ENCODE assay signal across 8 cellular contexts in genomic region chr2:44244135-44244871, GRCh38. TPM values are rescaled to one million over a fixed set of nuclear protein-coding genes. Genes with fewer than 3 reads are reported as not detected.
DNase-seq lines count a peak whose midpoint lies in the region; ATAC-seq, FAIRE-seq and TF ChIP-seq lines count a peak whose summit lies in the region.

No MANE protein-coding gene starts in this region.

- POLR2A ChIA-PET in HCT116 (lab: Charles Lee) (interaction anchor here (0.7 kb wide), 1 partner anchor 200 kb away, joined by 3 read pairs; no protein-coding TSS in a partner anchor), HepG2 (lab: Yijun Ruan, JAX) (interaction anchor here (0.6 kb wide), 1 partner anchor 117 kb away, joined by 3 read pairs; the partner anchor contains the start of genes CAMKMT and PREPL)

- H3K27ac ChIP-seq in HCT116 (ENCODE audit: low read depth, low read length) (no peak overlapping the region), HepG2 (ENCODE audit: extremely low read length, insufficient read depth, low read length) (no peak overlapping the region)

- WGBS in HepG2 (ENCODE audit: low lambda C conversion rate), result 18% methylated on average over 12 of the region's 12 CpGs

- peak; percentile 76 for ATAC-seq in HCT116
- peak; percentile 75 for ATAC-seq in HepG2
- ATAC-seq in GM21825 (IDR thresholded peaks at IDR 0.05; ENCODE audit: unreplicated experiment), result no peak

- FAIRE-seq in HepG2 (lab: Jason Lieb, UNC), result no peak

- in situ Hi-C loops in HepG2 (cut with HindIII; ENCODE audit: extremely low pct_ligation_motif_present, low pct_unique_long_range_greater_than_20kb), result no loop called here

- intact Hi-C loops in HCT116 (cut with micrococcal nuclease) (loop anchor here (2.0 to 5.0 kb wide), 2 partner anchors 98 to 710 kb away; no protein-coding TSS in a partner anchor), HepG2 (cut with micrococcal nuclease; ENCODE audit: unreplicated experiment) (loop anchor here (1.0 to 5.0 kb wide), 4 partner anchors 47 to 200 kb away; no protein-coding TSS in a partner anchor)

- no peak overlapping the region for H3K9ac ChIP-seq in HCT116 (ENCODE audit: low read length)
- H3K9ac ChIP-seq in HepG2 (ENCODE audit: insufficient read depth, low read depth, low read length), result no peak overlapping the region

- CTCF ChIA-PET in HCT116 (lab: Charles Lee), result interaction anchor here (0.5 to 2.9 kb wide), 12 partner anchors 10 to 711 kb away, joined by 3 to 29 read pairs (median 3); no protein-coding TSS in a partner anchor
- CTCF ChIA-PET in HepG2 (lab: Yijun Ruan, JAX; ENCODE audit: low intra/inter-chr PET ratio, low total read pairs), result interaction anchor here (0.8 to 3.6 kb wide), 5 partner anchors 48 to 712 kb away, joined by 3 to 44 read pairs (median 9); no protein-coding TSS in a partner anchor

- H3K4me3 ChIP-seq in HCT116 (replicated peaks in 1 of 2; ENCODE audit: low read depth in 1 of 2, low read length in 2 of 2) (no peak overlapping the region), choroid plexus epithelial cell (ENCODE audit: low read depth, low read length) (peak overlapping the region; percentile 15), HepG2 (replicated peaks in 1 of 3; ENCODE audit: insufficient read depth in 1 of 3, low read depth in 2 of 3, low read length in 3 of 3) (peak overlapping the region in 2 of 3 experiments; percentile 29 to 45; a peak in 3 of 6 replicates)

- no TSS peak for BruUV-seq in HCT116 (replicated peaks; lab: Mats Ljungman, UMichigan)
- no TSS peak for BruUV-seq in HepG2 (replicated peaks; lab: Mats Ljungman, UMichigan)

- no peaks in the 10 kb centered on the region for H4K20me1 ChIP-seq in HCT116 (ENCODE audit: insufficient read depth)
- H4K20me1 ChIP-seq in HepG2 (ENCODE audit: insufficient read depth, low read length), result no peaks in the 10 kb centered on the region

- DNase-seq in Ammon's horn (ENCODE audit: low spot score) (peak; percentile 89), HCT116 (ENCODE audit: low read depth, low spot score) (peak; percentile 44), NCI-H446 treated with DMSO at 0.1 percent for 48 hours (lab: John Stamatoyannopoulos, UW) (peak; percentile 46), choroid plexus epithelial cell (ENCODE audit: low read depth) (peak; percentile 82), HepG2 (ENCODE audit: low spot score) (peak; percentile 77)
- peak; percentile 14 for DNase-seq in activated CD4-positive, alpha-beta T cell treated with anti-CD3 and anti-CD28 coated beads for 1 hour
- DNase-seq in stimulated activated CD4-positive, alpha-beta T cell treated with anti-CD3 and anti-CD28 coated beads, Interleukin-4, amount 100 ng/mL, for 4 hours, result peak; percentile 26 to 40

- H3K9me3 ChIP-seq in HCT116 (ENCODE audit: control insufficient read depth in 1 of 2, insufficient read depth in 1 of 2, low read depth in 1 of 2, low read length in 2 of 2) (no peaks in the 10 kb centered on the region), HepG2 (ENCODE audit: low read length) (no peaks in the 10 kb centered on the region)

- H3K4me1 ChIP-seq in HCT116 (ENCODE audit: control insufficient read depth in 1 of 2, insufficient read depth in 2 of 2, low read length in 2 of 2) (peaks cover 0 to 4% of the 10 kb centered on the region in 2 experiments; a peak in 2 of 4 replicates), HepG2 (ENCODE audit: insufficient read depth, low read length) (peaks cover 21% of the 10 kb centered on the region)

- H3K4me2 ChIP-seq in HCT116 (ENCODE audit: low read length) (peak overlapping the region; percentile 20; the same call in 1 of the 2 replicates), HepG2 (ENCODE audit: low read depth, low read length) (peak overlapping the region; percentile 72)

- TF ChIP-seq CTCF in HCT116 (IDR thresholded peaks at IDR 0.05 in 2 of 3, conservative IDR thresholded peaks at IDR 0.05 in 1 of 3; ENCODE audit: borderline replicate concordance in 1 of 3, insufficient read depth in 1 of 3, low read depth in 2 of 3, low read length in 2 of 3), result peak; percentile 37 to 69 (median 44); a peak in 4 of 6 replicates
- peak; percentile 69 for TF ChIP-seq CTCF in choroid plexus epithelial cell (conservative IDR thresholded peaks at IDR 0.05; ENCODE audit: low read depth, low read length)
- peak; percentile 57 for TF ChIP-seq CTCF in HepG2 (CRISPR knock-in tag; IDR thresholded peaks at IDR 0.05)

- no peaks in the 10 kb centered on the region for H3K79me2 ChIP-seq in HCT116 (ENCODE audit: insufficient read depth, low read length)
- H3K79me2 ChIP-seq in HepG2 (ENCODE audit: insufficient read depth, low read length), result no peaks in the 10 kb centered on the region

- TF ChIP-seq POLR2A in HCT116 (IDR thresholded peaks at IDR 0.05; ENCODE audit: borderline replicate concordance, extremely low read depth, insufficient read depth, insufficient read length) (no peak), HepG2 (IDR thresholded peaks at IDR 0.05; ENCODE audit: insufficient read depth in 1 of 2, low read depth in 2 of 2, low read length in 2 of 2) (no peak)

- TF ChIP-seq EP300 in HepG2 (IDR thresholded peaks at IDR 0.05; ENCODE audit: low read depth in 2 of 2, low read length in 2 of 2) (no peak), HepG2 (CRISPR knock-in tag; IDR thresholded peaks at IDR 0.05; ENCODE audit: borderline replicate concordance) (no peak)

- H3K27me3 ChIP-seq in HCT116 (ENCODE audit: insufficient read depth, low read length) (no peaks in the 10 kb centered on the region), HepG2 (ENCODE audit: control insufficient read depth in 1 of 2, insufficient read depth in 2 of 2, low read length in 2 of 2) (no peaks in the 10 kb centered on the region)

- H3K36me3 ChIP-seq in HCT116 (ENCODE audit: control insufficient read depth in 1 of 2, insufficient read depth in 2 of 2, low read length in 2 of 2) (no peaks in the 10 kb centered on the region), HepG2 (replicated peaks in 1 of 2; ENCODE audit: control insufficient read depth in 1 of 2, insufficient read depth in 2 of 2, low read length in 2 of 2) (no peaks in the 10 kb centered on the region)

- H2AFZ ChIP-seq in HCT116 (ENCODE audit: low read depth, low read length, poor library complexity, severe bottlenecking), result no peak overlapping the region
- H2AFZ ChIP-seq in HepG2 (ENCODE audit: low read length), result no peak overlapping the region

- no peaks in the 10 kb centered on the region for H3K9me2 ChIP-seq in HCT116 (ENCODE audit: insufficient read depth)

- RAD21 ChIA-PET in HCT116 (lab: Charles Lee; ENCODE audit: low non-redundant PET in 1 of 2, low total read pairs in 2 of 2, uncharacterized antibody in 2 of 2, unreplicated experiment in 2 of 2), result interaction anchor here (0.5 to 1.0 kb wide), 4 partner anchors 47 to 712 kb away, joined by 3 to 4 read pairs (median 3); no protein-coding TSS in a partner anchor

- TF ChIP-seq RAD21 in HCT116 (IDR thresholded peaks at IDR 0.05; ENCODE audit: low read depth), result peak; percentile 55
- 0 out of 2 replicates have a peak, but pooled peaks have one; percentile 25 for TF ChIP-seq RAD21 in HepG2 (CRISPR knock-in tag; IDR thresholded peaks at IDR 0.05)

TF ChIP-seq in HCT116, 20 proteins besides CTCF, POLR2A, EP300 and RAD21:
- TF ChIP-seq ZNF274 (IDR thresholded peaks at IDR 0.05; ENCODE audit: low read depth, low read length) (no peak), EZH2phosphoT487 (IDR thresholded peaks at IDR 0.05; ENCODE audit: borderline replicate concordance) (no peak), MAX (IDR thresholded peaks at IDR 0.05) (no peak), EGR1 (IDR thresholded peaks at IDR 0.05; ENCODE audit: low read depth) (no peak), SP1 (IDR thresholded peaks at IDR 0.05; ENCODE audit: low read depth) (no peak)

TF ChIP-seq in HepG2, 621 proteins besides CTCF, POLR2A, EP300 and RAD21 (continues in another document):
- TF ChIP-seq GMEB1 (CRISPR knock-in tag; IDR thresholded peaks at IDR 0.05; ENCODE audit: borderline replicate concordance), result no peak

RNA-seq across cellular contexts. Expression of gene SLC3A1, which starts 31.0 kb away (rescaled TPM):
- total RNA-seq in HCT116 (2021; ENCODE audit: unreplicated experiment), result not detected
- polyA plus RNA-seq in HCT116 (2012), result 0.02 TPM in 1 of 2 replicates, not detected in the other
- total RNA-seq in HepG2 (2016; rRNA removed; fragmentation: Illumina TruSeq; extraction: Trizol), result not detected in 2 replicates
- total RNA-seq in HepG2 (2016; cell fraction: cytosol; rRNA removed; fragmentation: Illumina TruSeq; extraction: Trizol; ENCODE audit: low read depth), result not detected in 2 replicates
- not detected in 2 replicates for total RNA-seq in HepG2 (2016; cell fraction: insoluble cytoplasmic fraction; rRNA removed; fragmentation: Illumina TruSeq; extraction: Trizol)
- total RNA-seq in HepG2 (2016; cell fraction: membrane; rRNA removed; fragmentation: Illumina TruSeq; extraction: Trizol), result not detected in 2 replicates
- not detected in 2 replicates for total RNA-seq in HepG2 (2016; cell fraction: nucleus; rRNA removed; fragmentation: Illumina TruSeq; extraction: Trizol)
- polyA plus RNA-seq in HepG2 (2011; rRNA removed), result 0.15 and 0.18 TPM in 2 replicates
- polyA plus RNA-seq in HepG2 (2011; cell fraction: cytosol; rRNA removed), result 0.03 and 0.15 TPM in 2 replicates
- 0.10 TPM in 1 of 2 replicates, not detected in the other for polyA plus RNA-seq in HepG2 (2011; cell fraction: nucleus; rRNA removed)
- polyA plus RNA-seq in HepG2 (2012), result 0.19 and 0.35 TPM in 2 replicates
- polyA plus RNA-seq in HepG2 (2016; cell fraction: cytosol; fragmentation: Illumina TruSeq; extraction: Trizol; ENCODE audit: low read depth), result not detected in 2 replicates
- not detected in 2 replicates for polyA plus RNA-seq in HepG2 (2016; cell fraction: insoluble cytoplasmic fraction; fragmentation: Illumina TruSeq; extraction: Trizol; ENCODE audit: low read depth)
- not detected in 2 replicates for polyA plus RNA-seq in HepG2 (2016; cell fraction: membrane; fragmentation: Illumina TruSeq; extraction: Trizol; ENCODE audit: low read depth)
- polyA plus RNA-seq in HepG2 (2016; cell fraction: nucleus; fragmentation: Illumina TruSeq; extraction: Trizol; ENCODE audit: insufficient read depth, low read depth), result 0.31 TPM in 1 of 2 replicates, not detected in the other
- 0.42 TPM in 1 of 2 replicates, not detected in the other for polyA minus RNA-seq in HepG2 (2011; rRNA and poly(A)+ RNA removed; ENCODE audit: low replicate concordance)
- polyA minus RNA-seq in HepG2 (2011; cell fraction: cytosol; rRNA and poly(A)+ RNA removed), result not detected in 2 replicates
- polyA minus RNA-seq in HepG2 (2011; cell fraction: nucleus; rRNA and poly(A)+ RNA removed), result 0.26 and 0.37 TPM in 2 replicates

Comparison
In these comparisons a context has a peak if more than half of its experiments do, and no peak if none do; other contexts are left out.
1. DNase-seq: peak in every context shown above with its lines; median percentile 89 in Ammon's horn; 82 in choroid plexus epithelial cell; 77 in HepG2; 46 in NCI-H446 treated with DMSO at 0.1 percent for 48 hours; 44 in HCT116; 33 in stimulated activated CD4-positive, alpha-beta T cell treated with anti-CD3 and anti-CD28 coated beads, Interleukin-4, amount 100 ng/mL, for 4 hours; 14 in activated CD4-positive, alpha-beta T cell treated with anti-CD3 and anti-CD28 coated beads for 1 hour.
2. H3K4me3 ChIP-seq: peak in choroid plexus epithelial cell (single experiment) and HepG2 (2 of 3); none in HCT116 (0 of 2).
3. Peak in every context shown above with its lines, with median percentiles within 50 percentile points of each other: CTCF ChIP-seq.